ENCODE assay signal across 2 cellular contexts in genomic region chr1:59142663-59143487, GRCh38.
TF ChIP-seq lines count a peak whose summit lies in the region.

No MANE protein-coding gene starts in this region.

TF ChIP-seq in A549, 52 proteins besides CTCF, POLR2A, EP300 and RAD21 (continues in another document):
- TF ChIP-seq HMGXB4 (CRISPR knock-in tag; IDR thresholded peaks at IDR 0.05; ENCODE audit: borderline replicate concordance) (no peak), KDM1A (IDR thresholded peaks at IDR 0.05; ENCODE audit: low read depth) (no peak), NPAS2 (CRISPR knock-in tag; IDR thresholded peaks at IDR 0.05; ENCODE audit: borderline replicate concordance) (no peak), HEYL (CRISPR knock-in tag; IDR thresholded peaks at IDR 0.05) (no peak), JUNB (IDR thresholded peaks at IDR 0.05) (peak; percentile 81), RCOR1 (IDR thresholded peaks at IDR 0.05; ENCODE audit: low read depth, low read length) (no peak), ZC3H11A (IDR thresholded peaks at IDR 0.05) (no peak), SMC3 (IDR thresholded peaks at IDR 0.05) (peak; percentile 18; the same call in 1 of the 3 replicates), GATA3 (IDR thresholded peaks at IDR 0.05; ENCODE audit: borderline replicate concordance) (peak; percentile 70; the same call in 1 of the 2 replicates), CEBPB (IDR thresholded peaks at IDR 0.05) (peak in 1 of 2 experiments; percentile 38; a peak in 1 of 4 replicates), ATOH8 (CRISPR knock-in tag; IDR thresholded peaks at IDR 0.05; ENCODE audit: low read depth) (0 out of 2 replicates have a peak, but pooled peaks have one; percentile 35), HOXB13 (CRISPR knock-in tag; IDR thresholded peaks at IDR 0.05; ENCODE audit: low read depth) (no peak), EHMT2 (IDR thresholded peaks at IDR 0.05; ENCODE audit: low read depth) (no peak), HOXA7 (CRISPR knock-in tag; IDR thresholded peaks at IDR 0.05) (0 out of 2 replicates have a peak, but pooled peaks have one; percentile 13), HOXB5 (CRISPR knock-in tag; IDR thresholded peaks at IDR 0.05) (peak; percentile 56; the same call in 1 of the 2 replicates), FOSL2 (IDR thresholded peaks at IDR 0.05) (peak; percentile 83), FOSL2 (CRISPR knock-in tag; IDR thresholded peaks at IDR 0.05) (peak; percentile 90), TFCP2L1 (CRISPR knock-in tag; IDR thresholded peaks at IDR 0.05) (no peak), ESRRA (IDR thresholded peaks at IDR 0.05; ENCODE audit: borderline replicate concordance, low read length) (no peak), NFE2L2 (conservative IDR thresholded peaks at IDR 0.05; ENCODE audit: low read length) (no peak), SREBF2 (IDR thresholded peaks at IDR 0.05) (no peak), PHF8 (IDR thresholded peaks at IDR 0.05; ENCODE audit: borderline replicate concordance, low read depth) (no peak), MAZ (IDR thresholded peaks at IDR 0.05; ENCODE audit: borderline replicate concordance, low read depth, low read length) (no peak), CHD4 (IDR thresholded peaks at IDR 0.05; ENCODE audit: borderline replicate concordance) (no peak)
- TF ChIP-seq, protein P1, sequence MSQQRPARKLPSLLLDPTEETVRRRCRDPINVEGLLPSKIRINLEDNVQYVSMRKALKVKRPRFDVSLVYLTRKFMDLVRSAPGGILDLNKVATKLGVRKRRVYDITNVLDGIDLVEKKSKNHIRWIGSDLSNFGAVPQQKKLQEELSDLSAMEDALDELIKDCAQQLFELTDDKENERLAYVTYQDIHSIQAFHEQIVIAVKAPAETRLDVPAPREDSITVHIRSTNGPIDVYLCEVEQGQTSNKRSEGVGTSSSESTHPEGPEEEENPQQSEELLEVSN (IDR thresholded peaks at IDR 0.05; ENCODE audit: borderline replicate concordance, low read depth): 0 out of 2 replicates have a peak, but pooled peaks have one; percentile 16
- TF ChIP-seq, protein P2, sequence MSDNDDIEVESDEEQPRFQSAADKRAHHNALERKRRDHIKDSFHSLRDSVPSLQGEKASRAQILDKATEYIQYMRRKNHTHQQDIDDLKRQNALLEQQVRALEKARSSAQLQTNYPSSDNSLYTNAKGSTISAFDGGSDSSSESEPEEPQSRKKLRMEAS (IDR thresholded peaks at IDR 0.05): peak; percentile 74
- TF ChIP-seq, protein P3, sequence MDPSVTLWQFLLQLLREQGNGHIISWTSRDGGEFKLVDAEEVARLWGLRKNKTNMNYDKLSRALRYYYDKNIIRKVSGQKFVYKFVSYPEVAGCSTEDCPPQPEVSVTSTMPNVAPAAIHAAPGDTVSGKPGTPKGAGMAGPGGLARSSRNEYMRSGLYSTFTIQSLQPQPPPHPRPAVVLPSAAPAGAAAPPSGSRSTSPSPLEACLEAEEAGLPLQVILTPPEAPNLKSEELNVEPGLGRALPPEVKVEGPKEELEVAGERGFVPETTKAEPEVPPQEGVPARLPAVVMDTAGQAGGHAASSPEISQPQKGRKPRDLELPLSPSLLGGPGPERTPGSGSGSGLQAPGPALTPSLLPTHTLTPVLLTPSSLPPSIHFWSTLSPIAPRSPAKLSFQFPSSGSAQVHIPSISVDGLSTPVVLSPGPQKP (IDR thresholded peaks at IDR 0.05; ENCODE audit: low read depth, low read length): no peak
- TF ChIP-seq, protein P4, sequence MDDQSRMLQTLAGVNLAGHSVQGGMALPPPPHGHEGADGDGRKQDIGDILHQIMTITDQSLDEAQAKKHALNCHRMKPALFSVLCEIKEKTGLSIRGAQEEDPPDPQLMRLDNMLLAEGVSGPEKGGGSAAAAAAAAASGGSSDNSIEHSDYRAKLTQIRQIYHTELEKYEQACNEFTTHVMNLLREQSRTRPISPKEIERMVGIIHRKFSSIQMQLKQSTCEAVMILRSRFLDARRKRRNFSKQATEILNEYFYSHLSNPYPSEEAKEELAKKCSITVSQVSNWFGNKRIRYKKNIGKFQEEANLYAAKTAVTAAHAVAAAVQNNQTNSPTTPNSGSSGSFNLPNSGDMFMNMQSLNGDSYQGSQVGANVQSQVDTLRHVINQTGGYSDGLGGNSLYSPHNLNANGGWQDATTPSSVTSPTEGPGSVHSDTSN (IDR thresholded peaks at IDR 0.05): no peak
- TF ChIP-seq, protein P5, sequence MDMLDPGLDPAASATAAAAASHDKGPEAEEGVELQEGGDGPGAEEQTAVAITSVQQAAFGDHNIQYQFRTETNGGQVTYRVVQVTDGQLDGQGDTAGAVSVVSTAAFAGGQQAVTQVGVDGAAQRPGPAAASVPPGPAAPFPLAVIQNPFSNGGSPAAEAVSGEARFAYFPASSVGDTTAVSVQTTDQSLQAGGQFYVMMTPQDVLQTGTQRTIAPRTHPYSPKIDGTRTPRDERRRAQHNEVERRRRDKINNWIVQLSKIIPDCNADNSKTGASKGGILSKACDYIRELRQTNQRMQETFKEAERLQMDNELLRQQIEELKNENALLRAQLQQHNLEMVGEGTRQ (IDR thresholded peaks at IDR 0.05): no peak

TF ChIP-seq in liver, 16 proteins besides CTCF, POLR2A, EP300 and RAD21 (continued from another document):
- TF ChIP-seq, protein P6, sequence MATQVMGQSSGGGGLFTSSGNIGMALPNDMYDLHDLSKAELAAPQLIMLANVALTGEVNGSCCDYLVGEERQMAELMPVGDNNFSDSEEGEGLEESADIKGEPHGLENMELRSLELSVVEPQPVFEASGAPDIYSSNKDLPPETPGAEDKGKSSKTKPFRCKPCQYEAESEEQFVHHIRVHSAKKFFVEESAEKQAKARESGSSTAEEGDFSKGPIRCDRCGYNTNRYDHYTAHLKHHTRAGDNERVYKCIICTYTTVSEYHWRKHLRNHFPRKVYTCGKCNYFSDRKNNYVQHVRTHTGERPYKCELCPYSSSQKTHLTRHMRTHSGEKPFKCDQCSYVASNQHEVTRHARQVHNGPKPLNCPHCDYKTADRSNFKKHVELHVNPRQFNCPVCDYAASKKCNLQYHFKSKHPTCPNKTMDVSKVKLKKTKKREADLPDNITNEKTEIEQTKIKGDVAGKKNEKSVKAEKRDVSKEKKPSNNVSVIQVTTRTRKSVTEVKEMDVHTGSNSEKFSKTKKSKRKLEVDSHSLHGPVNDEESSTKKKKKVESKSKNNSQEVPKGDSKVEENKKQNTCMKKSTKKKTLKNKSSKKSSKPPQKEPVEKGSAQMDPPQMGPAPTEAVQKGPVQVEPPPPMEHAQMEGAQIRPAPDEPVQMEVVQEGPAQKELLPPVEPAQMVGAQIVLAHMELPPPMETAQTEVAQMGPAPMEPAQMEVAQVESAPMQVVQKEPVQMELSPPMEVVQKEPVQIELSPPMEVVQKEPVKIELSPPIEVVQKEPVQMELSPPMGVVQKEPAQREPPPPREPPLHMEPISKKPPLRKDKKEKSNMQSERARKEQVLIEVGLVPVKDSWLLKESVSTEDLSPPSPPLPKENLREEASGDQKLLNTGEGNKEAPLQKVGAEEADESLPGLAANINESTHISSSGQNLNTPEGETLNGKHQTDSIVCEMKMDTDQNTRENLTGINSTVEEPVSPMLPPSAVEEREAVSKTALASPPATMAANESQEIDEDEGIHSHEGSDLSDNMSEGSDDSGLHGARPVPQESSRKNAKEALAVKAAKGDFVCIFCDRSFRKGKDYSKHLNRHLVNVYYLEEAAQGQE (IDR thresholded peaks at IDR 0.05): peak; percentile 51
- TF ChIP-seq NR2F2 (IDR thresholded peaks at IDR 0.05) (peak; percentile 18), GABPA (IDR thresholded peaks at IDR 0.05 in 1 of 2, conservative IDR thresholded peaks at IDR 0.05 in 1 of 2) (no peak), RXRA (IDR thresholded peaks at IDR 0.05) (peak in 1 of 2 donors; percentile 21), SP1 (IDR thresholded peaks at IDR 0.05) (peak; percentile 21)
